ENCODE assay signal across 19 cellular contexts in genomic region chr4:24729041-24729730, GRCh38.
"Had no signal": no experiment of that assay in that cellular context is flagged by ENCODE, and none has a peak within 500 bp of the region (broad histone marks: within the 10 kb centered on the region; RNA-seq: fewer than 3 reads in every experiment).

No MANE protein-coding gene starts in this region.

- H3K27ac ChIP-seq: breast epithelium, colonic mucosa, hepatocyte, left ventricle myocardium inferior, suprapubic skin, VCaP had no signal

- H3K79me2 ChIP-seq: hepatocyte had no signal

- H3K36me3 ChIP-seq: breast epithelium, colonic mucosa, esophagus squamous epithelium, left ventricle myocardium inferior, suprapubic skin had no signal

- H3K4me1 ChIP-seq: breast epithelium, colonic mucosa had no signal

- DNase-seq: activated CD4-positive, alpha-beta T cell treated with anti-CD3 and anti-CD28 coated beads, Interleukin-2, amount 10 ng/mL, durations not matched to agents 7 days and 5 days; activated CD8-positive, alpha-beta T cell treated with anti-CD3 and anti-CD28 coated beads, Interleukin-2, amount 10 ng/mL, durations not matched to agents 7 days and 5 days; colonic mucosa; esophagus squamous epithelium; foreskin melanocyte; glutamatergic neuron; left ventricle myocardium inferior; natural killer cell; retina; stimulated activated CD4-positive, alpha-beta T cell treated with anti-CD3 and anti-CD28 coated beads, Interleukin-12 subunit alpha, Interleukin-12 subunit beta, amount 100 ng/mL, for 4 hours; stimulated activated CD4-positive, alpha-beta T cell treated with anti-CD3 and anti-CD28 coated beads, Interleukin-4, amount 100 ng/mL, for 4 hours; T-cell had no signal

- H3K27me3 ChIP-seq: breast epithelium, colonic mucosa, esophagus squamous epithelium, hepatocyte, suprapubic skin had no signal

- H2AFZ ChIP-seq: hepatocyte had no signal

- H3K4me2 ChIP-seq: hepatocyte had no signal

- H3K9me3 ChIP-seq: breast epithelium, colonic mucosa, esophagus squamous epithelium, left ventricle myocardium inferior, suprapubic skin had no signal

- ATAC-seq: activated CD4-positive, CD25-positive, alpha-beta regulatory T cell treated with anti-CD3 and anti-CD28 coated beads, Interleukin-2, amount 50 U/mL, for 24 hours; activated CD8-positive, alpha-beta T cell treated with anti-CD3 and anti-CD28 coated beads, Interleukin-2, amount 10 ng/mL, durations not matched to agents 7 days and 5 days; activated naive CD4-positive, alpha-beta T cell treated with anti-CD3 and anti-CD28 coated beads, Interleukin-2, amount 50 U/mL, for 72 hours; natural killer cell; SK-N-SH treated with all-trans-retinoic acid at 6 μM for 48 hours; T-cell had no signal

- H3K4me3 ChIP-seq: breast epithelium, colonic mucosa, esophagus squamous epithelium, hepatocyte, left ventricle myocardium inferior, suprapubic skin had no signal
